1 cellular context compared by ENCODE assay signal in genomic region chr10:102120142-102120986, GRCh38.
TF ChIP-seq lines count a peak whose summit lies in the region.

TSS of gene LDB1 (minus strand) at chr10:102120368. CDS start at chr10:102120110, 258 bp downstream.

TF ChIP-seq in HepG2, 621 proteins besides CTCF, POLR2A, EP300 and RAD21 (continued from another document):
- TF ChIP-seq ZHX2 (IDR thresholded peaks at IDR 0.05; ENCODE audit: low read depth) (no peak), ZHX2 (CRISPR knock-in tag; IDR thresholded peaks at IDR 0.05; ENCODE audit: borderline replicate concordance) (no peak), HMGXB4 (CRISPR knock-in tag; IDR thresholded peaks at IDR 0.05; ENCODE audit: borderline replicate concordance in 1 of 2, low read depth in 1 of 2) (peak; percentile 21 to 45; a peak in 2 of 4 replicates), TCF7L2 (IDR thresholded peaks at IDR 0.05; ENCODE audit: low read depth, low read length) (no peak), HOXA3 (CRISPR knock-in tag; IDR thresholded peaks at IDR 0.05) (peak; percentile 27; the same call in 1 of the 2 replicates), ARID2 (CRISPR knock-in tag; IDR thresholded peaks at IDR 0.05; ENCODE audit: borderline replicate concordance) (0 out of 2 replicates have a peak, but pooled peaks have one; percentile 53)
TF ChIP-seq in HepG2: peak in this region for 123.
